Comparison of ENCODE assay signal across 8 cellular contexts in genomic region chr9:114487607-114488300, GRCh38. TPM values are rescaled to one million over a fixed set of nuclear protein-coding genes. Genes with fewer than 3 reads are reported as not detected.
DNase-seq lines count a peak whose midpoint lies in the region; ATAC-seq, FAIRE-seq and TF ChIP-seq lines count a peak whose summit lies in the region.

No MANE protein-coding gene starts in this region.

- POLR2A ChIA-PET in activated CD4-positive, alpha-beta memory T cell treated with anti-CD3 and anti-CD28 coated beads, Interleukin-2, amount 10 ng/mL, durations not matched to agents 7 days and 5 days (lab: Charles Lee), result interaction anchor here (1.1 to 1.2 kb wide), 3 partner anchors 100 to 166 kb away, joined by 3 to 4 read pairs (median 4); partner anchors contain the start of gene ATP6V1G1

- H3K4me1 Mint-ChIP-seq in activated CD4-positive, alpha-beta memory T cell treated with anti-CD3 and anti-CD28 coated beads, Interleukin-2, amount 10 ng/mL, durations not matched to agents 7 days and 5 days, result peaks cover 34% of the 10 kb centered on the region
- H3K4me1 Mint-ChIP-seq in effector memory CD8-positive, alpha-beta T cell (ENCODE audit: low read depth in 2 of 2), result peaks cover 24 to 39% of the 10 kb centered on the region in 2 donors

- no peaks in the 10 kb centered on the region for H3K36me3 ChIP-seq in stomach

- peak; percentile 73 for ATAC-seq in HG03354 (IDR thresholded peaks at IDR 0.05; ENCODE audit: poor library complexity, severe bottlenecking, unreplicated experiment)
- peak; percentile 64 for ATAC-seq in effector memory CD8-positive, alpha-beta T cell (replicated peaks)

- TF ChIP-seq CTCF in stomach (IDR thresholded peaks at IDR 0.05), result peak in 5 of 7 experiments; percentile 84 to 91 (median 90)

- H3K9me3 Mint-ChIP-seq in activated CD4-positive, alpha-beta memory T cell treated with anti-CD3 and anti-CD28 coated beads, Interleukin-2, amount 10 ng/mL, durations not matched to agents 7 days and 5 days, result no peaks in the 10 kb centered on the region
- H3K9me3 Mint-ChIP-seq in effector memory CD8-positive, alpha-beta T cell, result no peaks in the 10 kb centered on the region

- WGBS in stomach, 5 donors, result 59 to 72% (median 66%) methylated on average over 6 of the region's 6 CpGs

- H3K4me3 ChIP-seq in stomach, result no peak overlapping the region

- peaks cover 12% of the 10 kb centered on the region for H3K27me3 Mint-ChIP-seq in activated CD4-positive, alpha-beta memory T cell treated with anti-CD3 and anti-CD28 coated beads, Interleukin-2, amount 10 ng/mL, durations not matched to agents 7 days and 5 days
- no peaks in the 10 kb centered on the region for H3K27me3 Mint-ChIP-seq in effector memory CD8-positive, alpha-beta T cell

- DNase-seq in AG08395 (ENCODE audit: low spot score) (peak; percentile 87), GM18507 (ENCODE audit: extremely low spot score, insufficient read length, low read depth) (no peak), NCI-H748 (lab: John Stamatoyannopoulos, UW; ENCODE audit: unreplicated experiment) (peak; percentile 66), midbrain (lab: John Stamatoyannopoulos, UW) (peak; percentile 84), stomach (peak; percentile 69)
- peak; percentile 63 for DNase-seq in activated CD4-positive, alpha-beta memory T cell treated with anti-CD3 and anti-CD28 coated beads, Interleukin-2, amount 10 ng/mL, durations not matched to agents 7 days and 5 days
- DNase-seq in effector memory CD8-positive, alpha-beta T cell, result peak; percentile 73 to 78 (median 75)

- no peak overlapping the region for H3K27ac ChIP-seq in stomach

- TF ChIP-seq POLR2A in stomach (IDR thresholded peaks at IDR 0.05), result no peak

- H3K9me3 ChIP-seq in stomach, result no peaks in the 10 kb centered on the region

- CTCF ChIA-PET in activated CD4-positive, alpha-beta memory T cell treated with anti-CD3 and anti-CD28 coated beads, Interleukin-2, amount 10 ng/mL, durations not matched to agents 7 days and 5 days (lab: Charles Lee), result interaction anchor here (0.7 to 6.0 kb wide), 22 partner anchors 9 to 419 kb away, joined by 3 to 88 read pairs (median 6); partner anchors contain the start of genes ATP6V1G1 and WHRN

- intact Hi-C loops in stomach (cut with DNase I; ENCODE audit: low total_unique reads), result no loop called here

- peak; percentile 70 for FAIRE-seq in GM18507 (lab: Jason Lieb, UNC)

- H3K27me3 ChIP-seq in stomach, result no peaks in the 10 kb centered on the region

- H3K4me3 Mint-ChIP-seq in activated CD4-positive, alpha-beta memory T cell treated with anti-CD3 and anti-CD28 coated beads, Interleukin-2, amount 10 ng/mL, durations not matched to agents 7 days and 5 days, result no peak overlapping the region
- H3K4me3 Mint-ChIP-seq in effector memory CD8-positive, alpha-beta T cell, result no peak overlapping the region

- TF ChIP-seq EP300 in stomach (IDR thresholded peaks at IDR 0.05), result no peak

- peaks cover 0 to 14% (median 4%) of the 10 kb centered on the region in 4 donors for H3K4me1 ChIP-seq in stomach

- no peak overlapping the region for H3K27ac Mint-ChIP-seq in activated CD4-positive, alpha-beta memory T cell treated with anti-CD3 and anti-CD28 coated beads, Interleukin-2, amount 10 ng/mL, durations not matched to agents 7 days and 5 days
- H3K27ac Mint-ChIP-seq in effector memory CD8-positive, alpha-beta T cell, result peak overlapping the region in 1 of 2 donors; percentile 86

- peaks cover 5% of the 10 kb centered on the region for H3K36me3 Mint-ChIP-seq in activated CD4-positive, alpha-beta memory T cell treated with anti-CD3 and anti-CD28 coated beads, Interleukin-2, amount 10 ng/mL, durations not matched to agents 7 days and 5 days (ENCODE audit: low read depth)
- peaks cover 73% of the 10 kb centered on the region for H3K36me3 Mint-ChIP-seq in effector memory CD8-positive, alpha-beta T cell (ENCODE audit: insufficient read depth)

RNA-seq across cellular contexts. Expression of gene WHRN, which starts 17.5 kb away (rescaled TPM):
- 1 to 10 TPM; 4.5 to 4.8 TPM for total RNA-seq in activated CD4-positive, alpha-beta memory T cell treated with anti-CD3 and anti-CD28 coated beads, Interleukin-2, amount 10 ng/mL, durations not matched to agents 7 days and 5 days
- 10 to 100 TPM in 2 of 5 donors, 1 to 10 TPM in 3; 2.3 to 70.1 (median 4.1) TPM for total RNA-seq in stomach
- polyA plus RNA-seq in stomach, result 1 to 10 TPM; 2.4 to 8.5 (median 5.5) TPM
